Comparison of ENCODE assay signal across 1 cellular context in the genomic region with DNA sequence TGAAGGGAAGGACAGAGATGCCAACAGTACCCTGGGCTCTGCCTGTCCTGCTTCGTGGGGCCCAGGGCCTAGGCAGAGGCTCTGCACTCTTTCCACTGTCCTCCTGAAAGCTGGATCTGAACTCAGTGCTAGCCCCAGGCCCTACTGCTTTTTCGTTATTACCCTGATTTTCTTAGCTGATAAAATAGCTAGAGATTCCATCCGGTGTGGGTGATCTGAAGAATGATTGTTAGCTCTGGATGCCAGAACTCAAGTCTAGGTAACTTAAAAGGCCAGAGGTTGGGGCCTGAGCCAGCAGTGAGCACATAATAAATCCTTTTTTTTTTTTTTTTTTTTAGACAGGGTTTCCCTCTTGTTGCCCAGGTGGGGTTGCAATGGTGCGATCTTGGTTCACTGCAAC.
TF ChIP-seq lines count a peak whose summit lies in the region.

No MANE protein-coding gene starts in this region.

TF ChIP-seq in GM23338, 12 proteins besides CTCF, POLR2A, EP300 and RAD21:
- TF ChIP-seq ZNF331 (CRISPR knock-in tag; IDR thresholded peaks at IDR 0.05; ENCODE audit: low read depth) (no peak), STAT1 (IDR thresholded peaks at IDR 0.05; ENCODE audit: unreplicated experiment) (no peak), EZH2 (IDR thresholded peaks at IDR 0.05; ENCODE audit: low read depth, unreplicated experiment) (no peak), JUNB (IDR thresholded peaks at IDR 0.05; ENCODE audit: unreplicated experiment) (no peak), POLR2AphosphoS5 (IDR thresholded peaks at IDR 0.05; ENCODE audit: low read depth) (no peak), NANOG (IDR thresholded peaks at IDR 0.05; ENCODE audit: borderline replicate concordance) (no peak), CREB1 (CRISPR knock-in tag; IDR thresholded peaks at IDR 0.05; ENCODE audit: low read depth) (no peak), ZNF114 (CRISPR knock-in tag; IDR thresholded peaks at IDR 0.05) (no peak), EZH2phosphoT487 (IDR thresholded peaks at IDR 0.05; ENCODE audit: unreplicated experiment) (no peak)
- TF ChIP-seq, protein P1, sequence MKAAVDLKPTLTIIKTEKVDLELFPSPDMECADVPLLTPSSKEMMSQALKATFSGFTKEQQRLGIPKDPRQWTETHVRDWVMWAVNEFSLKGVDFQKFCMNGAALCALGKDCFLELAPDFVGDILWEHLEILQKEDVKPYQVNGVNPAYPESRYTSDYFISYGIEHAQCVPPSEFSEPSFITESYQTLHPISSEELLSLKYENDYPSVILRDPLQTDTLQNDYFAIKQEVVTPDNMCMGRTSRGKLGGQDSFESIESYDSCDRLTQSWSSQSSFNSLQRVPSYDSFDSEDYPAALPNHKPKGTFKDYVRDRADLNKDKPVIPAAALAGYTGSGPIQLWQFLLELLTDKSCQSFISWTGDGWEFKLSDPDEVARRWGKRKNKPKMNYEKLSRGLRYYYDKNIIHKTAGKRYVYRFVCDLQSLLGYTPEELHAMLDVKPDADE (IDR thresholded peaks at IDR 0.05) = no peak
- TF ChIP-seq, protein P2, sequence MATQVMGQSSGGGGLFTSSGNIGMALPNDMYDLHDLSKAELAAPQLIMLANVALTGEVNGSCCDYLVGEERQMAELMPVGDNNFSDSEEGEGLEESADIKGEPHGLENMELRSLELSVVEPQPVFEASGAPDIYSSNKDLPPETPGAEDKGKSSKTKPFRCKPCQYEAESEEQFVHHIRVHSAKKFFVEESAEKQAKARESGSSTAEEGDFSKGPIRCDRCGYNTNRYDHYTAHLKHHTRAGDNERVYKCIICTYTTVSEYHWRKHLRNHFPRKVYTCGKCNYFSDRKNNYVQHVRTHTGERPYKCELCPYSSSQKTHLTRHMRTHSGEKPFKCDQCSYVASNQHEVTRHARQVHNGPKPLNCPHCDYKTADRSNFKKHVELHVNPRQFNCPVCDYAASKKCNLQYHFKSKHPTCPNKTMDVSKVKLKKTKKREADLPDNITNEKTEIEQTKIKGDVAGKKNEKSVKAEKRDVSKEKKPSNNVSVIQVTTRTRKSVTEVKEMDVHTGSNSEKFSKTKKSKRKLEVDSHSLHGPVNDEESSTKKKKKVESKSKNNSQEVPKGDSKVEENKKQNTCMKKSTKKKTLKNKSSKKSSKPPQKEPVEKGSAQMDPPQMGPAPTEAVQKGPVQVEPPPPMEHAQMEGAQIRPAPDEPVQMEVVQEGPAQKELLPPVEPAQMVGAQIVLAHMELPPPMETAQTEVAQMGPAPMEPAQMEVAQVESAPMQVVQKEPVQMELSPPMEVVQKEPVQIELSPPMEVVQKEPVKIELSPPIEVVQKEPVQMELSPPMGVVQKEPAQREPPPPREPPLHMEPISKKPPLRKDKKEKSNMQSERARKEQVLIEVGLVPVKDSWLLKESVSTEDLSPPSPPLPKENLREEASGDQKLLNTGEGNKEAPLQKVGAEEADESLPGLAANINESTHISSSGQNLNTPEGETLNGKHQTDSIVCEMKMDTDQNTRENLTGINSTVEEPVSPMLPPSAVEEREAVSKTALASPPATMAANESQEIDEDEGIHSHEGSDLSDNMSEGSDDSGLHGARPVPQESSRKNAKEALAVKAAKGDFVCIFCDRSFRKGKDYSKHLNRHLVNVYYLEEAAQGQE (IDR thresholded peaks at IDR 0.05; ENCODE audit: unreplicated experiment) = no peak
- TF ChIP-seq, protein P3, sequence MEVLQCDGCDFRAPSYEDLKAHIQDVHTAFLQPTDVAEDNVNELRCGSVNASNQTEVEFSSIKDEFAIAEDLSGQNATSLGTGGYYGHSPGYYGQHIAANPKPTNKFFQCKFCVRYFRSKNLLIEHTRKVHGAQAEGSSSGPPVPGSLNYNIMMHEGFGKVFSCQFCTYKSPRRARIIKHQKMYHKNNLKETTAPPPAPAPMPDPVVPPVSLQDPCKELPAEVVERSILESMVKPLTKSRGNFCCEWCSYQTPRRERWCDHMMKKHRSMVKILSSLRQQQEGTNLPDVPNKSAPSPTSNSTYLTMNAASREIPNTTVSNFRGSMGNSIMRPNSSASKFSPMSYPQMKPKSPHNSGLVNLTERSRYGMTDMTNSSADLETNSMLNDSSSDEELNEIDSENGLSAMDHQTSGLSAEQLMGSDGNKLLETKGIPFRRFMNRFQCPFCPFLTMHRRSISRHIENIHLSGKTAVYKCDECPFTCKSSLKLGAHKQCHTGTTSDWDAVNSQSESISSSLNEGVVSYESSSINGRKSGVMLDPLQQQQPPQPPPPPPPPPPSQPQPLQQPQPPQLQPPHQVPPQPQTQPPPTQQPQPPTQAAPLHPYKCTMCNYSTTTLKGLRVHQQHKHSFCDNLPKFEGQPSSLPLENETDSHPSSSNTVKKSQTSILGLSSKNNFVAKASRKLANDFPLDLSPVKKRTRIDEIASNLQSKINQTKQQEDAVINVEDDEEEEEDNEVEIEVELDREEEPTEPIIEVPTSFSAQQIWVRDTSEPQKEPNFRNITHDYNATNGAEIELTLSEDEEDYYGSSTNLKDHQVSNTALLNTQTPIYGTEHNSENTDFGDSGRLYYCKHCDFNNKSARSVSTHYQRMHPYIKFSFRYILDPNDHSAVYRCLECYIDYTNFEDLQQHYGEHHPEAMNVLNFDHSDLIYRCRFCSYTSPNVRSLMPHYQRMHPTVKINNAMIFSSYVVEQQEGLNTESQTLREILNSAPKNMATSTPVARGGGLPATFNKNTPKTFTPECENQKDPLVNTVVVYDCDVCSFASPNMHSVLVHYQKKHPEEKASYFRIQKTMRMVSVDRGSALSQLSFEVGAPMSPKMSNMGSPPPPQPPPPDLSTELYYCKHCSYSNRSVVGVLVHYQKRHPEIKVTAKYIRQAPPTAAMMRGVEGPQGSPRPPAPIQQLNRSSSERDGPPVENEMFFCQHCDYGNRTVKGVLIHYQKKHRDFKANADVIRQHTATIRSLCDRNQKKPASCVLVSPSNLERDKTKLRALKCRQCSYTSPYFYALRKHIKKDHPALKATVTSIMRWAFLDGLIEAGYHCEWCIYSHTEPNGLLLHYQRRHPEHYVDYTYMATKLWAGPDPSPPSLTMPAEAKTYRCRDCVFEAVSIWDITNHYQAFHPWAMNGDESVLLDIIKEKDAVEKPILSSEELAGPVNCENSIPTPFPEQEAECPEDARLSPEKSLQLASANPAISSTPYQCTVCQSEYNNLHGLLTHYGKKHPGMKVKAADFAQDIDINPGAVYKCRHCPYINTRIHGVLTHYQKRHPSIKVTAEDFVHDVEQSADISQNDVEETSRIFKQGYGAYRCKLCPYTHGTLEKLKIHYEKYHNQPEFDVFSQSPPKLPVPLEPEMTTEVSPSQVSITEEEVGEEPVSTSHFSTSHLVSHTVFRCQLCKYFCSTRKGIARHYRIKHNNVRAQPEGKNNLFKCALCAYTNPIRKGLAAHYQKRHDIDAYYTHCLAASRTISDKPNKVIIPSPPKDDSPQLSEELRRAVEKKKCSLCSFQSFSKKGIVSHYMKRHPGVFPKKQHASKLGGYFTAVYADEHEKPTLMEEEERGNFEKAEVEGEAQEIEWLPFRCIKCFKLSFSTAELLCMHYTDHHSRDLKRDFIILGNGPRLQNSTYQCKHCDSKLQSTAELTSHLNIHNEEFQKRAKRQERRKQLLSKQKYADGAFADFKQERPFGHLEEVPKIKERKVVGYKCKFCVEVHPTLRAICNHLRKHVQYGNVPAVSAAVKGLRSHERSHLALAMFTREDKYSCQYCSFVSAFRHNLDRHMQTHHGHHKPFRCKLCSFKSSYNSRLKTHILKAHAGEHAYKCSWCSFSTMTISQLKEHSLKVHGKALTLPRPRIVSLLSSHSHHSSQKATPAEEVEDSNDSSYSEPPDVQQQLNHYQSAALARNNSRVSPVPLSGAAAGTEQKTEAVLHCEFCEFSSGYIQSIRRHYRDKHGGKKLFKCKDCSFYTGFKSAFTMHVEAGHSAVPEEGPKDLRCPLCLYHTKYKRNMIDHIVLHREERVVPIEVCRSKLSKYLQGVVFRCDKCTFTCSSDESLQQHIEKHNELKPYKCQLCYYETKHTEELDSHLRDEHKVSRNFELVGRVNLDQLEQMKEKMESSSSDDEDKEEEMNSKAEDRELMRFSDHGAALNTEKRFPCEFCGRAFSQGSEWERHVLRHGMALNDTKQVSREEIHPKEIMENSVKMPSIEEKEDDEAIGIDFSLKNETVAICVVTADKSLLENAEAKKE (CRISPR knock-in tag; IDR thresholded peaks at IDR 0.05) = no peak
